In the genomic region with DNA sequence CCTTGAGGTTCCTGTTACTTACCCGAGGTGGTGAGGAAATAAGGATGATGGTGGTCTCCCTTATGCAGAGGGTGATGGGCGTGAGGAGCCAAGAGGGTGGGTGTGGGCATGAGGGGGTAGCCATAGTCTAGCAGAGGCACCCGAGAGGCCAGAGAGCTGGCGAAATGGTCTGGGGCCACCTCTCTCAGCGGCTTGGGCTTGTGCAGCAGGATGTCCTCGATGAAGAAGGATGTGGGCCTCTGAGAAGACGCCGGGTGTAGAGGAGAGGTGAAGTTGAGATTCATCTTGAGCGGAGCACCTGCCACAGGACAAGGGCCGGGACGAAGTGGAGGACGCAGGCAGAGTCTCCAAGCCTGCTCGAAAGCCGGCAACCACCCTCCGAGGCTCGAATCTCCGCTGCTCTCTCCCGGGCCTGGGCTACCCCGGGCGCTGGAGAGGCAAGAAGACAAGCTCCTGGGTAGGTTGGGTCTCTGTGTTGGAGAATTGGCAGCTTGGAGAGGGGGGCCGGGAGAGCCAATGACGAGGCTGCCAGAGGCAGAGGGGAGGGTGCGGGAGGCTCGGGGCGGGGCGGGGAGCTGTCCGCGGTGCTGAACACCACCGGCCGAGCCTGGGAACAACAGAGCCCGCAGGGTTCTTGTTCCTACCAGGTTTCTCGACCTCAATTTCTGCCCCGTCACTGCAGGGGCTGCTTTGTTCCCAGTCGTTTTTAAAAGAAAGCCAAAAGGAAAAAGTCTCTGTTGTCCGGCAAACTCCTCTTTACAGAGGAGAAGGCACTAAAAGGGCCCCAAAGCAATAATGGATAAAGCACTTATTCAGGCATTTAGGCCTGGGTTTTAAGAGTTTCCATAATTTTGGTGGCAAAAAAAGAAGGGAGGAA, we compare ENCODE assay signal across 9 cellular contexts. TPM values are rescaled to one million over a fixed set of nuclear protein-coding genes. Genes with fewer than 3 reads are reported as not detected.
DNase-seq lines count a peak whose midpoint lies in the region; ATAC-seq and TF ChIP-seq lines count a peak whose summit lies in the region.
"Had no signal": no experiment of that assay in that cellular context is flagged by ENCODE, and none has a peak within 500 bp of the region (broad histone marks: within the 10 kb centered on the region; RNA-seq: fewer than 3 reads in every experiment).

A gene (minus strand): TSS at position 447 of the 877 bp plus-strand sequence. CDS start 163 bp downstream, at position 284.

- H3K4me1 Mint-ChIP-seq in CD8-positive, alpha-beta T cell (ENCODE audit: low read depth): peaks cover 35% of the 10 kb centered on the region

- peak; percentile 24 to 65 (median 43) for DNase-seq in CD8-positive, alpha-beta T cell
- DNase-seq in KBM-7: peak; percentile 63
- peak; percentile 14 for DNase-seq in effector CD8-positive, alpha-beta T cell (lab: John Stamatoyannopoulos, UW)
- DNase-seq in mucosa of gallbladder (ENCODE audit: low spot score): peak; percentile 50
- peak; percentile 73 for DNase-seq in testis
- DNase-seq in SKM-1 treated with dmso at 0.1 percent for 144 hours (lab: John Stamatoyannopoulos, UW; ENCODE audit: unreplicated experiment): no peak
- DNase-seq in NCI-H2029 treated with DMSO at 0.1 percent for 48 hours (lab: John Stamatoyannopoulos, UW): no peak

- no peaks in the 10 kb centered on the region for H3K9me3 Mint-ChIP-seq in CD8-positive, alpha-beta T cell

- no peak within 1 kb of the TSS for H3K27ac Mint-ChIP-seq in CD8-positive, alpha-beta T cell

- POLR2A ChIA-PET in CD8-positive, alpha-beta T cell (lab: Charles Lee): no interaction called here

- H3K36me3 ChIP-seq in CD8-positive, alpha-beta T cell (ENCODE audit: insufficient read depth, low read length): no peaks in the 10 kb centered on the region
- no peaks in the 10 kb centered on the region for H3K36me3 ChIP-seq in testis (ENCODE audit: low read depth, missing control alignments)

- no peak for TF ChIP-seq CTCF in CD8-positive, alpha-beta T cell (IDR thresholded peaks at IDR 0.05)
- TF ChIP-seq CTCF in testis (IDR thresholded peaks at IDR 0.05): no peak

- peaks cover 23% of the 10 kb centered on the region for H3K4me1 ChIP-seq in CD8-positive, alpha-beta T cell (ENCODE audit: insufficient read depth, low read length)
- H3K4me1 ChIP-seq in testis: peaks cover 14% of the 10 kb centered on the region

- WGBS in testis, 2 donors: 5 to 8% methylated on average over 20 to 35 of the region's 35 CpGs

- no peak for TF ChIP-seq POLR2A in testis (IDR thresholded peaks at IDR 0.05)

- H3K9me3 ChIP-seq in CD8-positive, alpha-beta T cell (ENCODE audit: low read length): no peaks in the 10 kb centered on the region
- H3K9me3 ChIP-seq in testis: no peaks in the 10 kb centered on the region

- in situ Hi-C loops in KBM-7 (cut with MboI; ENCODE audit: low pct_unique_long_range_greater_than_20kb, low sequenced_read_pairs): no loop called here

- no peaks in the 10 kb centered on the region for H3K36me3 Mint-ChIP-seq in CD8-positive, alpha-beta T cell

- CTCF ChIA-PET in CD8-positive, alpha-beta T cell (lab: Charles Lee): interaction anchor here (1.0 kb wide), 1 partner anchor 9 kb away, joined by 3 read pairs; no protein-coding TSS in a partner anchor

- no peak within 1 kb of the TSS for H3K27ac ChIP-seq in CD8-positive, alpha-beta T cell (ENCODE audit: low read depth, low read length)
- H3K27ac ChIP-seq in testis: no peak within 1 kb of the TSS

- peak; percentile 79 for ATAC-seq in CD8-positive, alpha-beta T cell
- peak; percentile 26 to 34 for ATAC-seq in activated CD4-positive, CD25-positive, alpha-beta regulatory T cell treated with anti-CD3 and anti-CD28 coated beads, Interleukin-2, amount 50 U/mL, for 24 hours

- H3K4me3 ChIP-seq in CD8-positive, alpha-beta T cell (ENCODE audit: low read depth, low read length): no peak within 1 kb of the TSS
- H3K4me3 ChIP-seq in testis: no peak within 1 kb of the TSS

- peaks cover 70% of the 10 kb centered on the region for H3K27me3 ChIP-seq in CD8-positive, alpha-beta T cell (ENCODE audit: insufficient read depth, low read length)
- peaks cover 5% of the 10 kb centered on the region for H3K27me3 ChIP-seq in testis

- H3K27me3 Mint-ChIP-seq in CD8-positive, alpha-beta T cell (ENCODE audit: low read depth): peaks cover 81% of the 10 kb centered on the region

- intact Hi-C loops in CD8-positive, alpha-beta T cell (cut with DNase I, micrococcal nuclease): no loop called here
- intact Hi-C loops in testis (cut with DNase I; ENCODE audit: low total_unique reads): no loop called here

- H3K4me3 Mint-ChIP-seq in CD8-positive, alpha-beta T cell: no peak within 1 kb of the TSS

RNA-seq across cellular contexts. Expression of the gene that starts here (rescaled TPM):
- total RNA-seq in CD8-positive, alpha-beta T cell: not detected
- total RNA-seq in mucosa of gallbladder: not detected
- total RNA-seq in testis: not detected
- polyA plus RNA-seq in testis (ENCODE audit: insufficient read depth, low read depth, low replicate concordance): not detected
- polyA plus RNA-seq: esophagus had no signal

Comparison
In these comparisons a context has a peak if more than half of its experiments do, and no peak if none do; other contexts are left out.
1. Peak in DNase-seq and ATAC-seq in CD8-positive, alpha-beta T cell; RNA of the gene not detected or under 1 TPM.
2. Peak in DNase-seq in mucosa of gallbladder; RNA of the gene not detected or under 1 TPM.
3. Peak in DNase-seq in testis; RNA of the gene not detected or under 1 TPM.
4. DNase-seq: peak in KBM-7 (single experiment) and effector CD8-positive, alpha-beta T cell (single experiment); none in SKM-1 treated with dmso at 0.1 percent for 144 hours (single experiment) and NCI-H2029 treated with DMSO at 0.1 percent for 48 hours (single experiment).